In genomic region chr10:83078645-83079044, GRCh38 we compare ENCODE assay signal across 22 cellular contexts.
"Had no signal": no experiment of that assay in that cellular context is flagged by ENCODE, and none has a peak within 500 bp of the region (broad histone marks: within the 10 kb centered on the region; RNA-seq: fewer than 3 reads in every experiment).

No MANE protein-coding gene starts in this region.

- H3K9me3 ChIP-seq: colonic mucosa, thoracic aorta, upper lobe of left lung had no signal

- H3K4me3 ChIP-seq: colonic mucosa, dorsolateral prefrontal cortex, heart right ventricle, left lung, thoracic aorta, upper lobe of left lung had no signal

- H3K27ac ChIP-seq: colonic mucosa, dorsolateral prefrontal cortex, heart right ventricle, left lung, parathyroid adenoma, thoracic aorta, upper lobe of left lung had no signal

- H3K36me3 Mint-ChIP-seq: activated naive CD8-positive, alpha-beta T cell treated with anti-CD3 and anti-CD28 coated beads for 36 hours had no signal

- H3K27me3 Mint-ChIP-seq: activated naive CD8-positive, alpha-beta T cell treated with anti-CD3 and anti-CD28 coated beads for 36 hours; central memory CD8-positive, alpha-beta T cell had no signal

- H3K79me2 ChIP-seq: parathyroid adenoma had no signal

- H3K4me1 ChIP-seq: colonic mucosa, left lung, parathyroid adenoma, upper lobe of left lung had no signal

- H3K4me1 Mint-ChIP-seq: activated naive CD8-positive, alpha-beta T cell treated with anti-CD3 and anti-CD28 coated beads for 36 hours; central memory CD8-positive, alpha-beta T cell; natural killer cell had no signal

- H3K4me3 Mint-ChIP-seq: activated naive CD8-positive, alpha-beta T cell treated with anti-CD3 and anti-CD28 coated beads for 36 hours; central memory CD8-positive, alpha-beta T cell; natural killer cell; T-helper 1 cell treated with Interleukin-12 subunit alpha and Interleukin-12 subunit beta and Interleukin-4 antibody, amounts not matched to agents 30 μg/mL and 1 μg/mL, for 36 hours had no signal

- H2AFZ ChIP-seq: parathyroid adenoma had no signal

- DNase-seq: activated CD4-positive, alpha-beta T cell treated with anti-CD3 and anti-CD28 coated beads for 4 hours; activated CD4-positive, alpha-beta T cell treated with anti-CD3 and anti-CD28 coated beads, Interleukin-2, amount 50 U/mL, for 48 hours; activated CD4-positive, CD25-positive, alpha-beta regulatory T cell; activated naive CD4-positive, alpha-beta T cell treated with Interleukin-2 at 50 U/mL for 16 hours; activated naive CD8-positive, alpha-beta T cell treated with anti-CD3 and anti-CD28 coated beads for 36 hours; activated T-cell treated with anti-CD3 and anti-CD28 coated beads, Interleukin-2, amount 50 U/mL, for 48 hours; colonic mucosa; dorsolateral prefrontal cortex; heart right ventricle; kidney glomerular epithelial cell; left lung; midbrain; natural killer cell; right cardiac atrium; stimulated activated CD4-positive, alpha-beta T cell treated with anti-CD3 and anti-CD28 coated beads, Interleukin-4, amount 100 ng/mL, for 24 hours; stimulated activated naive CD4-positive, alpha-beta T cell treated with Interleukin-2 at 50 U/mL for 16 hours; T1000; upper lobe of left lung had no signal

- ATAC-seq: heart right ventricle, left lung, natural killer cell had no signal

- H3K27ac Mint-ChIP-seq: activated naive CD8-positive, alpha-beta T cell treated with anti-CD3 and anti-CD28 coated beads for 36 hours; natural killer cell; T-helper 1 cell treated with Interleukin-12 subunit alpha and Interleukin-12 subunit beta and Interleukin-4 antibody, amounts not matched to agents 30 μg/mL and 1 μg/mL, for 36 hours had no signal

- H3K9ac ChIP-seq: parathyroid adenoma had no signal

- H3K27me3 ChIP-seq: colonic mucosa, dorsolateral prefrontal cortex, heart right ventricle, left lung, upper lobe of left lung had no signal

- H3K36me3 ChIP-seq: colonic mucosa, heart right ventricle, left lung, thoracic aorta, upper lobe of left lung had no signal
